ENCODE assay signal across 22 cellular contexts in the genomic region with DNA sequence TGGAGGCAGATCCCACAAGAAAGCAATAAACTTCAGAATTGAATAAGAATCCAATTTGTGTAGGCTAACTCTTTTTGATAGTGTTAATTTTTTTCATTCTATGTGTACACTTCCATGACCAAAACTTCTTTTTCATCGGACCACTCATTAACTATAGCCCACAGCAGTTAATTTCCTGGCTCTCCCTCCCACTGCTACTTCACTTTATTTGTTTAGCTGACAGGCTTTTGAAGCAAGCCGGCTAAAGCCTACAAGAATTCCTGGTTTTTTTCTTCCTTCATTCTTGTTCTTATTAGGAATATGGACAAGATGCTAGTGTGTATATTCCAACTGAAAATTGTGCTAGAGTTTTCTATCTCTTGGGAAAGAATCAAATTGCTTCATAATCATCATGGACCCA.
"Had no signal": no experiment of that assay in that cellular context is flagged by ENCODE, and none has a peak within 500 bp of the region (broad histone marks: within the 10 kb centered on the region; RNA-seq: fewer than 3 reads in every experiment).

No MANE protein-coding gene starts in this region.

- H3K9me3 Mint-ChIP-seq: neural crest cell; stimulated activated memory B cell treated with anti-CD40 and anti-IgM and Interleukin-4, amounts not matched to agents 10 μg/mL and 1 μg/mL and 100 μg/mL, for 72 hours; stimulated activated naive CD8-positive, alpha-beta T cell treated with anti-CD3 and anti-CD28 coated beads, Interleukin-15, Interleukin-2, amounts not matched to agents 100 ng/mL and 50 ng/mL, for 24 hours had no signal

- DNase-seq: effector memory CD4-positive, alpha-beta T cell; gastrocnemius medialis; heart right ventricle; hypothalamus; left ventricle myocardium superior; naive thymus-derived CD4-positive, alpha-beta T cell; nucleus accumbens; ovary; right lobe of liver; spleen; stimulated activated CD4-positive, alpha-beta T cell treated with anti-CD3 and anti-CD28 coated beads, Interleukin-15, amount 100 ng/mL, for 24 hours; stimulated activated CD4-positive, alpha-beta T cell treated with anti-CD3 and anti-CD28 coated beads, Interleukin-1b, Interleukin-23, amount 100 ng/mL, for 48 hours; stimulated activated CD4-positive, alpha-beta T cell treated with anti-CD3 and anti-CD28 coated beads, Interleukin-4, amount 100 ng/mL, for 24 hours; tibial artery; upper lobe of left lung; uterus had no signal

- H3K4me3 ChIP-seq: esophagus muscularis mucosa, gastrocnemius medialis, heart right ventricle, lung, ovary, right lobe of liver, spleen, tibial artery, upper lobe of left lung, uterus had no signal

- H3K27ac ChIP-seq: epithelial cell of prostate, esophagus muscularis mucosa, gastrocnemius medialis, heart right ventricle, ovary, right lobe of liver, spleen, tibial artery, upper lobe of left lung, uterus had no signal

- H3K27ac Mint-ChIP-seq: naive thymus-derived CD4-positive, alpha-beta T cell; stimulated activated memory B cell treated with anti-CD40 and anti-IgM and Interleukin-4, amounts not matched to agents 10 μg/mL and 1 μg/mL and 100 μg/mL, for 72 hours; stimulated activated naive CD8-positive, alpha-beta T cell treated with anti-CD3 and anti-CD28 coated beads, Interleukin-15, Interleukin-2, amounts not matched to agents 100 ng/mL and 50 ng/mL, for 24 hours had no signal

- H3K4me1 ChIP-seq: esophagus muscularis mucosa, gastrocnemius medialis, heart right ventricle, right lobe of liver, spleen, tibial artery, upper lobe of left lung, uterus had no signal

- H3K4me1 Mint-ChIP-seq: naive thymus-derived CD4-positive, alpha-beta T cell; stimulated activated memory B cell treated with anti-CD40 and anti-IgM and Interleukin-4, amounts not matched to agents 10 μg/mL and 1 μg/mL and 100 μg/mL, for 72 hours had no signal

- H3K36me3 Mint-ChIP-seq: naive thymus-derived CD4-positive, alpha-beta T cell; stimulated activated memory B cell treated with anti-CD40 and anti-IgM and Interleukin-4, amounts not matched to agents 10 μg/mL and 1 μg/mL and 100 μg/mL, for 72 hours had no signal

- H3K4me3 Mint-ChIP-seq: naive thymus-derived CD4-positive, alpha-beta T cell; neural crest cell; stimulated activated memory B cell treated with anti-CD40 and anti-IgM and Interleukin-4, amounts not matched to agents 10 μg/mL and 1 μg/mL and 100 μg/mL, for 72 hours; stimulated activated naive CD8-positive, alpha-beta T cell treated with anti-CD3 and anti-CD28 coated beads, Interleukin-15, Interleukin-2, amounts not matched to agents 100 ng/mL and 50 ng/mL, for 24 hours had no signal

- H3K9me3 ChIP-seq: esophagus muscularis mucosa, gastrocnemius medialis, heart right ventricle, ovary, right lobe of liver, spleen, tibial artery, upper lobe of left lung, uterus had no signal

- H3K27me3 Mint-ChIP-seq: stimulated activated memory B cell treated with anti-CD40 and anti-IgM and Interleukin-4, amounts not matched to agents 10 μg/mL and 1 μg/mL and 100 μg/mL, for 72 hours had no signal

- H3K36me3 ChIP-seq: esophagus muscularis mucosa, gastrocnemius medialis, heart right ventricle, ovary, right lobe of liver, spleen, tibial artery, upper lobe of left lung, uterus had no signal

- H3K27me3 ChIP-seq: esophagus muscularis mucosa, gastrocnemius medialis, heart right ventricle, ovary, right lobe of liver, spleen, tibial artery, upper lobe of left lung, uterus had no signal

- ATAC-seq: gastrocnemius medialis; heart right ventricle; left ventricle myocardium superior; naive thymus-derived CD4-positive, alpha-beta T cell; right lobe of liver; stimulated activated memory B cell treated with anti-CD40 and anti-IgM and Interleukin-4, amounts not matched to agents 10 μg/mL and 1 μg/mL and 100 μg/mL, for 72 hours had no signal
